Comparison of ENCODE assay signal across 23 cellular contexts in the genomic region with DNA sequence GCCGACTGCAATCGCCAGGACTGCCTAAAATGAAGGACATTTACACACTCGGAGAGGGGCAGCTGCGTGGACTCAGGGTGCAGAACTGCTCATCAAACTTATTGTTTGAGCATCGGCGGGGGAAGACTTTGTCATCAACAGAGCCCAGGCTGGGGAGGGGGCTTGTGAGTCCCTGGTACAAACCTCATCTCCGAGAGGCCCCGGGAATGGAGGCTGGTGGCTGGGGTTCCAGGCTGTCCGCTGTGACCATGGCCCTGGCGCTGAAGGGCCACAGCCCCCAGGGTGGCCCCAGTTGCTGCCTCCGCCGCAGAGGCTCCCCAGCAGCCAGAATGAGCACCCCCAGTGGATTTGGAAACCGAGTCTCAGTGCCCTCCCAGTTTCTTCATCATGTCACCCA. TPM values are rescaled to one million over a fixed set of nuclear protein-coding genes. Genes with fewer than 3 reads are reported as not detected.
A peak's percentile ranks its signal among the peaks of the same experiment; 100 is the strongest.
DNase-seq lines count a peak whose midpoint lies in the region; ATAC-seq and TF ChIP-seq lines count a peak whose summit lies in the region.
"Had no signal": no experiment of that assay in that cellular context is flagged by ENCODE, and none has a peak within 500 bp of the region (broad histone marks: within the 10 kb centered on the region; RNA-seq: fewer than 3 reads in every experiment).

No MANE protein-coding gene starts in this region.

- H3K36me3 ChIP-seq in ascending aorta, result no peaks in the 10 kb centered on the region
- no peaks in the 10 kb centered on the region for H3K36me3 ChIP-seq in neural progenitor cell
- H3K36me3 ChIP-seq in CD4-positive, alpha-beta memory T cell (ENCODE audit: insufficient read depth, low read length), result no peaks in the 10 kb centered on the region

- no peaks in the 10 kb centered on the region for H3K27me3 ChIP-seq in ascending aorta
- H3K27me3 ChIP-seq in neural progenitor cell, result no peaks in the 10 kb centered on the region
- H3K27me3 ChIP-seq in CD4-positive, alpha-beta memory T cell (ENCODE audit: insufficient read depth, low read length), result no peaks in the 10 kb centered on the region

- no peak overlapping the region for H3K4me3 ChIP-seq in ascending aorta
- no peak overlapping the region for H3K4me3 ChIP-seq in neural progenitor cell
- H3K4me3 ChIP-seq in CD4-positive, alpha-beta memory T cell (ENCODE audit: low read length in 2 of 2), result no peak overlapping the region

- CTCF ChIA-PET in CD4-positive, alpha-beta memory T cell (lab: Charles Lee; ENCODE audit: partially characterized antibody), result no interaction called here

- H3K4me1 ChIP-seq in ascending aorta (peaks cover 3 to 30% of the 10 kb centered on the region in 2 donors), neural progenitor cell (peaks cover 9% of the 10 kb centered on the region)
- H3K4me1 ChIP-seq in CD4-positive, alpha-beta memory T cell (ENCODE audit: insufficient read depth, low read length), result no peaks in the 10 kb centered on the region

- no peak overlapping the region for H3K4me3 Mint-ChIP-seq in neural progenitor cell
- no peak overlapping the region for H3K4me3 Mint-ChIP-seq in stimulated activated naive B cell treated with anti-CD40 and anti-IgM and Interleukin-4, amounts not matched to agents 10 μg/mL and 1 μg/mL and 100 μg/mL, for 72 hours
- no peak overlapping the region for H3K4me3 Mint-ChIP-seq in CD4-positive, alpha-beta memory T cell
- H3K4me3 Mint-ChIP-seq: activated CD4-positive, alpha-beta T cell treated with anti-CD3 and anti-CD28 coated beads, Interleukin-2, amount 10 ng/mL, durations not matched to agents 24 days and 14 days; mesothelial cell of epicardium; natural killer cell treated with Interleukin-12 subunit alpha and Interleukin-12 subunit beta and Interleukin-15 and Interleukin-18, amount 100 ng/mL, for 72 hours had no signal

- POLR2A ChIA-PET in CD4-positive, alpha-beta memory T cell (lab: Charles Lee; ENCODE audit: partially characterized antibody), result no interaction called here

- peaks cover 46% of the 10 kb centered on the region for H3K4me1 Mint-ChIP-seq in neural progenitor cell
- peaks cover 17 to 24% of the 10 kb centered on the region in 2 donors for H3K4me1 Mint-ChIP-seq in stimulated activated naive B cell treated with anti-CD40 and anti-IgM and Interleukin-4, amounts not matched to agents 10 μg/mL and 1 μg/mL and 100 μg/mL, for 72 hours
- H3K4me1 Mint-ChIP-seq in CD4-positive, alpha-beta memory T cell, result no peaks in the 10 kb centered on the region
- H3K4me1 Mint-ChIP-seq: activated CD4-positive, alpha-beta T cell treated with anti-CD3 and anti-CD28 coated beads, Interleukin-2, amount 10 ng/mL, durations not matched to agents 24 days and 14 days had no signal

- H3K27me3 Mint-ChIP-seq in neural progenitor cell (ENCODE audit: insufficient read depth, low read depth), result peaks cover 15% of the 10 kb centered on the region
- peaks cover 16% of the 10 kb centered on the region in 2 donors for H3K27me3 Mint-ChIP-seq in stimulated activated naive B cell treated with anti-CD40 and anti-IgM and Interleukin-4, amounts not matched to agents 10 μg/mL and 1 μg/mL and 100 μg/mL, for 72 hours
- no peaks in the 10 kb centered on the region for H3K27me3 Mint-ChIP-seq in CD4-positive, alpha-beta memory T cell
- H3K27me3 Mint-ChIP-seq: activated CD4-positive, alpha-beta T cell treated with anti-CD3 and anti-CD28 coated beads, Interleukin-2, amount 10 ng/mL, durations not matched to agents 24 days and 14 days; natural killer cell treated with Interleukin-12 subunit alpha and Interleukin-12 subunit beta and Interleukin-15 and Interleukin-18, amount 100 ng/mL, for 72 hours had no signal

- peak overlapping the region; percentile 94 for H3K27ac Mint-ChIP-seq in neural progenitor cell
- no peak overlapping the region for H3K27ac Mint-ChIP-seq in stimulated activated naive B cell treated with anti-CD40 and anti-IgM and Interleukin-4, amounts not matched to agents 10 μg/mL and 1 μg/mL and 100 μg/mL, for 72 hours
- H3K27ac Mint-ChIP-seq in CD4-positive, alpha-beta memory T cell, result no peak overlapping the region
- H3K27ac Mint-ChIP-seq: activated CD4-positive, alpha-beta T cell treated with anti-CD3 and anti-CD28 coated beads, Interleukin-2, amount 10 ng/mL, durations not matched to agents 24 days and 14 days; mesothelial cell of epicardium; natural killer cell treated with Interleukin-12 subunit alpha and Interleukin-12 subunit beta and Interleukin-15 and Interleukin-18, amount 100 ng/mL, for 72 hours had no signal

- no peak overlapping the region for H2AFZ ChIP-seq in neural progenitor cell (replicated peaks)

- H3K27ac ChIP-seq in ascending aorta, result peak overlapping the region; percentile 78 to 82
- H3K27ac ChIP-seq in neural progenitor cell, result no peak overlapping the region
- peak overlapping the region; percentile 38 for H3K27ac ChIP-seq in substantia nigra (ENCODE audit: low read depth, low read length, poor library complexity, severe bottlenecking)
- no peak overlapping the region for H3K27ac ChIP-seq in CD4-positive, alpha-beta memory T cell (ENCODE audit: low read depth, low read length)
- H3K27ac ChIP-seq: RWPE1 had no signal

- no peak for TF ChIP-seq CTCF in ascending aorta (IDR thresholded peaks at IDR 0.05)
- no peak for TF ChIP-seq CTCF in neural progenitor cell (IDR thresholded peaks at IDR 0.05)

- H3K9me3 ChIP-seq in ascending aorta (no peaks in the 10 kb centered on the region), neural progenitor cell (ENCODE audit: low read depth) (no peaks in the 10 kb centered on the region)
- H3K9me3 ChIP-seq in CD4-positive, alpha-beta memory T cell (ENCODE audit: control insufficient read depth in 1 of 2, low read length in 2 of 2), result no peaks in the 10 kb centered on the region

- H4K20me1 ChIP-seq in neural progenitor cell (ENCODE audit: low read depth), result no peaks in the 10 kb centered on the region

- H3K9me3 Mint-ChIP-seq in neural progenitor cell, result peaks cover 5% of the 10 kb centered on the region
- peaks cover 4% of the 10 kb centered on the region in 2 donors for H3K9me3 Mint-ChIP-seq in stimulated activated naive B cell treated with anti-CD40 and anti-IgM and Interleukin-4, amounts not matched to agents 10 μg/mL and 1 μg/mL and 100 μg/mL, for 72 hours
- H3K9me3 Mint-ChIP-seq in CD4-positive, alpha-beta memory T cell, result peaks cover 0 to 12% (median 0%) of the 10 kb centered on the region in 8 donors
- H3K9me3 Mint-ChIP-seq: natural killer cell treated with Interleukin-12 subunit alpha and Interleukin-12 subunit beta and Interleukin-15 and Interleukin-18, amount 100 ng/mL, for 72 hours had no signal

- ATAC-seq in Right ventricle myocardium superior (ENCODE audit: poor library complexity), result no peak
- ATAC-seq in stimulated activated naive B cell treated with anti-CD40 and anti-IgM and Interleukin-4, amounts not matched to agents 10 μg/mL and 1 μg/mL and 100 μg/mL, for 72 hours (replicated peaks), result no peak
- ATAC-seq in HG03354 (IDR thresholded peaks at IDR 0.05; ENCODE audit: poor library complexity, severe bottlenecking, unreplicated experiment), result no peak
- ATAC-seq: natural killer cell treated with Interleukin-12 subunit alpha and Interleukin-12 subunit beta and Interleukin-15 and Interleukin-18, amount 100 ng/mL, for 72 hours had no signal

- no peaks in the 10 kb centered on the region for H3F3A ChIP-seq in neural progenitor cell (ENCODE audit: low read depth)

- no peak overlapping the region for H3K4me2 ChIP-seq in neural progenitor cell

- no peak overlapping the region for H3K9ac ChIP-seq in neural progenitor cell

- intact Hi-C loops in ascending aorta (cut with DNase I), result no loop called here
- intact Hi-C loops in Right ventricle myocardium superior (cut with DNase I), result no loop called here
- intact Hi-C loops in CD4-positive, alpha-beta memory T cell (cut with micrococcal nuclease), result no loop called here

- no peaks in the 10 kb centered on the region for H3K79me2 ChIP-seq in neural progenitor cell (ENCODE audit: low read depth)

- DNase-seq in ascending aorta (ENCODE audit: low spot score in 2 of 2) (no peak), Right ventricle myocardium superior (peak; percentile 42), neural progenitor cell (ENCODE audit: low spot score) (no peak), substantia nigra (lab: John Stamatoyannopoulos, UW) (no peak)
- no peak for DNase-seq in stimulated activated naive B cell treated with anti-CD40 and anti-IgM and Interleukin-4, amounts not matched to agents 10 μg/mL and 1 μg/mL and 100 μg/mL, for 72 hours
- DNase-seq in stimulated activated CD4-positive, alpha-beta T cell treated with anti-CD3 and anti-CD28 coated beads, Interleukin-2, amount 100 ng/mL, for 24 hours, result no peak
- DNase-seq in CD4-positive, alpha-beta memory T cell, result no peak
- DNase-seq: activated CD4-positive, alpha-beta T cell treated with anti-CD3 and anti-CD28 coated beads, Interleukin-2, amount 10 ng/mL, durations not matched to agents 24 days and 14 days; activated effector memory CD4-positive, alpha-beta T cell treated with anti-CD3 and anti-CD28 coated beads, Interleukin-2, amount 50 U/mL, for 16 hours; amniotic stem cell; Calu3; islet precursor cell; Karpas-422; NCI-H1092; NCI-H524 treated with DMSO at 0.1 percent for 48 hours; stimulated activated naive CD4-positive, alpha-beta T cell treated with Interleukin-2 at 50 U/mL for 16 hours had no signal

- no peaks in the 10 kb centered on the region for H3K36me3 Mint-ChIP-seq in neural progenitor cell
- peaks cover 4% of the 10 kb centered on the region in 2 donors for H3K36me3 Mint-ChIP-seq in stimulated activated naive B cell treated with anti-CD40 and anti-IgM and Interleukin-4, amounts not matched to agents 10 μg/mL and 1 μg/mL and 100 μg/mL, for 72 hours
- no peaks in the 10 kb centered on the region for H3K36me3 Mint-ChIP-seq in CD4-positive, alpha-beta memory T cell
- H3K36me3 Mint-ChIP-seq: mesothelial cell of epicardium; natural killer cell treated with Interleukin-12 subunit alpha and Interleukin-12 subunit beta and Interleukin-15 and Interleukin-18, amount 100 ng/mL, for 72 hours had no signal

RNA-seq across cellular contexts. Expression of a gene that starts 46.1 kb away (rescaled TPM):
- total RNA-seq in ascending aorta (not detected), Right ventricle myocardium superior (351 TPM), neural progenitor cell (ENCODE audit: low replicate concordance) (not detected in 2 replicates)
- 100 to 1,000 TPM; 102 to 106 TPM for total RNA-seq in CD4-positive, alpha-beta memory T cell
- polyA plus RNA-seq in CD4-positive, alpha-beta memory T cell, result not detected
- total RNA-seq: cerebellum, HT1080, urinary bladder had no signal
- polyA plus RNA-seq: urinary bladder had no signal

Comparison
In these comparisons a context has a peak if more than half of its experiments do, and no peak if none do; other contexts are left out.
1. H3K27ac ChIP-seq: peak in ascending aorta (2 of 2) and substantia nigra (single experiment); none in neural progenitor cell (single experiment) and CD4-positive, alpha-beta memory T cell (single experiment).
2. RNA of a gene that starts 46.1 kb away (total RNA-seq): 351 TPM in Right ventricle myocardium superior (single experiment) and 102 to 106 TPM in CD4-positive, alpha-beta memory T cell; not detected in ascending aorta (single experiment) and not detected in neural progenitor cell; every median in the first group is over 100 times any median in the second.